ENCODE assay signal across 26 cellular contexts in genomic region chrX:114451397-114451796, GRCh38.
"Had no signal": no experiment of that assay in that cellular context is flagged by ENCODE, and none has a peak within 500 bp of the region (broad histone marks: within the 10 kb centered on the region; RNA-seq: fewer than 3 reads in every experiment).

No MANE protein-coding gene starts in this region.

- ATAC-seq: K562, Right ventricle myocardium inferior, SK-N-SH treated with all-trans-retinoic acid at 6 μM for 48 hours had no signal

- H3K9me3 ChIP-seq: Peyer's patch, SJCRH30 had no signal

- H3K27me3 ChIP-seq: Peyer's patch, SJCRH30 had no signal

- FAIRE-seq: K562 had no signal

- H3K36me3 ChIP-seq: Peyer's patch, SJCRH30 had no signal

- H3K9ac ChIP-seq: KMS-11 had no signal

- H3K27ac Mint-ChIP-seq: IgD-negative memory B cell had no signal

- H3K4me1 ChIP-seq: Peyer's patch, SJCRH30 had no signal

- H3K36me3 Mint-ChIP-seq: IgD-negative memory B cell had no signal

- H3K4me1 Mint-ChIP-seq: IgD-negative memory B cell had no signal

- H3K4me2 ChIP-seq: KMS-11, PC-9 had no signal

- DNase-seq: Kasumi-1; MM.1S; NCI-H1092 treated with DMSO at 0.1 percent for 48 hours; NCI-H1436; NCI-H187; NCI-H2029; NCI-H2081 treated with DMSO at 0.1 percent for 48 hours; NCI-H2171; NCI-H226; NCI-H446; NCI-H510A; NCI-H524 treated with DMSO at 0.1 percent for 48 hours; NCI-H69; NCI-H774; NK-92 treated with Interleukin-12 subunit alpha and Interleukin-12 subunit beta, amount 100 ng/mL, for 24 hours; OCI-M1; PC-9; Peyer's patch; SHP77 treated with DMSO at 0.1 percent for 48 hours; SJCRH30; T-helper 1 cell had no signal

- H3K27ac ChIP-seq: KMS-11, PC-9, Peyer's patch, SJCRH30 had no signal

- H3K4me3 Mint-ChIP-seq: IgD-negative memory B cell had no signal

- H2AFZ ChIP-seq: PC-9 had no signal

- H3K4me3 ChIP-seq: K562, PC-9, Peyer's patch, SJCRH30 had no signal
